8 cellular contexts compared by ENCODE assay signal in genomic region chr11:13955971-13956421, GRCh38. TPM values are rescaled to one million over a fixed set of nuclear protein-coding genes. Genes with fewer than 3 reads are reported as not detected.
DNase-seq lines count a peak whose midpoint lies in the region; ATAC-seq lines count a peak whose summit lies in the region.

No MANE protein-coding gene starts in this region.

- H3K27ac Mint-ChIP-seq in stimulated activated naive B cell treated with anti-CD40 and anti-IgM and Interleukin-4, amounts not matched to agents 10 μg/mL and 1 μg/mL and 100 μg/mL, for 72 hours = no peak overlapping the region

- no peaks in the 10 kb centered on the region for H3K9me3 Mint-ChIP-seq in stimulated activated naive B cell treated with anti-CD40 and anti-IgM and Interleukin-4, amounts not matched to agents 10 μg/mL and 1 μg/mL and 100 μg/mL, for 72 hours

- DNase-seq in AML-193 (lab: John Stamatoyannopoulos, UW) = peak; percentile 17 to 51
- DNase-seq in NCI-H1930 (lab: John Stamatoyannopoulos, UW) = peak; percentile 25 to 40
- DNase-seq in activated CD4-positive, CD25-positive, alpha-beta regulatory T cell treated with anti-CD3 and anti-CD28 coated beads, Interleukin-2, amount 50 U/mL, for 72 hours = peak; percentile 45
- peak; percentile 50 for DNase-seq in effector CD4-positive, alpha-beta T cell
- DNase-seq in lung microvascular endothelial cell (ENCODE audit: low read depth in 2 of 2) = peak; percentile 76 to 85
- DNase-seq in stimulated activated naive B cell treated with anti-CD40 and anti-IgM and Interleukin-4, amounts not matched to agents 10 μg/mL and 1 μg/mL and 100 μg/mL, for 72 hours = peak; percentile 17

- H3K4me1 Mint-ChIP-seq in stimulated activated naive B cell treated with anti-CD40 and anti-IgM and Interleukin-4, amounts not matched to agents 10 μg/mL and 1 μg/mL and 100 μg/mL, for 72 hours = no peaks in the 10 kb centered on the region

- H3K4me3 Mint-ChIP-seq in stimulated activated naive B cell treated with anti-CD40 and anti-IgM and Interleukin-4, amounts not matched to agents 10 μg/mL and 1 μg/mL and 100 μg/mL, for 72 hours = no peak overlapping the region

- no peaks in the 10 kb centered on the region for H3K36me3 Mint-ChIP-seq in stimulated activated naive B cell treated with anti-CD40 and anti-IgM and Interleukin-4, amounts not matched to agents 10 μg/mL and 1 μg/mL and 100 μg/mL, for 72 hours

- ATAC-seq in GM19467 (IDR thresholded peaks at IDR 0.05; ENCODE audit: unreplicated experiment) (peak; percentile 58), GM18907 (IDR thresholded peaks at IDR 0.05; ENCODE audit: unreplicated experiment) (no peak)
- ATAC-seq in stimulated activated naive B cell treated with anti-CD40 and anti-IgM and Interleukin-4, amounts not matched to agents 10 μg/mL and 1 μg/mL and 100 μg/mL, for 72 hours (replicated peaks) = peak; percentile 45 to 53

- H3K27me3 Mint-ChIP-seq in stimulated activated naive B cell treated with anti-CD40 and anti-IgM and Interleukin-4, amounts not matched to agents 10 μg/mL and 1 μg/mL and 100 μg/mL, for 72 hours = peaks cover 18 to 25% of the 10 kb centered on the region in 2 donors

RNA-seq across cellular contexts. Expression of gene SPON1, which starts 6.5 kb away (rescaled TPM):
- under 0.01 TPM in 2 replicates for total RNA-seq in lung microvascular endothelial cell

Comparison
In these comparisons a context has a peak if more than half of its experiments do, and no peak if none do; other contexts are left out.
1. DNase-seq: peak in every context shown above with its lines; median percentile 80 in lung microvascular endothelial cell; 50 in effector CD4-positive, alpha-beta T cell; 45 in activated CD4-positive, CD25-positive, alpha-beta regulatory T cell treated with anti-CD3 and anti-CD28 coated beads, Interleukin-2, amount 50 U/mL, for 72 hours; 34 in AML-193; 32 in NCI-H1930; 17 in stimulated activated naive B cell treated with anti-CD40 and anti-IgM and Interleukin-4, amounts not matched to agents 10 μg/mL and 1 μg/mL and 100 μg/mL, for 72 hours.